In the genomic region with DNA sequence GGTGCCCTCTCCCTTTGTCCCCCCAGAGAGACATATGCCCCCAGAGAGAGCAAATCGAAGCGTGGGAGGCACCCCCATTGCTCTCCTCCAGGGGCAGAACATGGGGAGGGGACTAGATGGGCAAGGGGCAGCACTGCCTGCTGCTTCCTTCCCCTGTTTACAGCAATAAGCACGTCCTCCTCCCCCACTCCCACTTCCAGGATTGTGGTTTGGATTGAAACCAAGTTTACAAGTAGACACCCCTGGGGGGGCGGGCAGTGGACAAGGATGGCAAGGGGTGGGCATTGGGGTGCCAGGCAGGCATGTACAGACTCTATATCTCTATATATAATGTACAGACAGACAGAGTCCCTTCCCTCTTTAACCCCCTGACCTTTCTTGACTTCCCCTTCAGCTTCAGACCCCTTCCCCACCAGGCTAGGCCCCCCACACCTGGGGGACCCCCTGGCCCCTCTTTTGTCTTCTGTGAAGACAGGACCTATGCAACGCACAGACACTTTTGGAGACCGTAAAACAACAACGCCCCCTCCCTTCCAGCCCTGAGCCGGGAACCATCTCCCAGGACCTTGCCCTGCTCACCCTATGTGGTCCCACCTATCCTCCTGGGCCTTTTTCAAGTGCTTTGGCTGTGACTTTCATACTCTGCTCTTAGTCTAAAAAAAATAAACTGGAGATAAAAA, we compare ENCODE assay signal across 14 cellular contexts. TPM values are rescaled to one million over a fixed set of nuclear protein-coding genes. Genes with fewer than 3 reads are reported as not detected.
DNase-seq lines count a peak whose midpoint lies in the region; ATAC-seq and TF ChIP-seq lines count a peak whose summit lies in the region.
"Had no signal": no experiment of that assay in that cellular context is flagged by ENCODE, and none has a peak within 500 bp of the region (broad histone marks: within the 10 kb centered on the region; RNA-seq: fewer than 3 reads in every experiment).

No MANE protein-coding gene starts in this region.

- H3K27me3 Mint-ChIP-seq in WTC11 (ENCODE audit: low read depth) = peaks cover 34% of the 10 kb centered on the region

- H3K9me3 ChIP-seq in neuronal stem cell (replicated peaks in 1 of 2; ENCODE audit: control insufficient read depth in 2 of 2, insufficient read depth in 1 of 2, low read depth in 1 of 2, low read length in 2 of 2) = peaks cover 0 to 2% of the 10 kb centered on the region in 2 donors

- no peak overlapping the region for H3K27ac Mint-ChIP-seq in WTC11

- peaks cover 13 to 28% (median 21%) of the 10 kb centered on the region in 3 experiments for H3K27me3 ChIP-seq in neuronal stem cell (ENCODE audit: control insufficient read depth in 3 of 3, insufficient read depth in 3 of 3, low read depth in 1 of 3, low read length in 3 of 3)

- POLR2A ChIA-PET in WTC11 (lab: Charles Lee) = no interaction called here

- peaks cover 4% of the 10 kb centered on the region for H3K79me1 ChIP-seq in neuronal stem cell (ENCODE audit: low read depth, low read length)

- no peaks in the 10 kb centered on the region for H3K36me3 Mint-ChIP-seq in WTC11
- H3K36me3 Mint-ChIP-seq: immature natural killer cell had no signal

- peak overlapping the region; percentile 83 for H2BK5ac ChIP-seq in neuronal stem cell (ENCODE audit: low read length)

- peaks cover 27 to 30% of the 10 kb centered on the region in 2 donors for H3K4me1 ChIP-seq in neuronal stem cell (ENCODE audit: control insufficient read depth in 2 of 2, insufficient read depth in 1 of 2, low read depth in 1 of 2, low read length in 2 of 2)

- CTCF ChIA-PET in WTC11 (lab: Charles Lee) = interaction anchor here (1.0 to 3.1 kb wide), 19 partner anchors 8 to 217 kb away, joined by 3 to 156 read pairs (median 23); a partner anchor contains a TSS

- no peak overlapping the region for H3K4me2 ChIP-seq in neuronal stem cell (ENCODE audit: insufficient read depth, low read length, poor library complexity, severe bottlenecking)

- H3K9me3 Mint-ChIP-seq in WTC11 = no peaks in the 10 kb centered on the region
- H3K9me3 Mint-ChIP-seq: activated CD8-positive, alpha-beta T cell treated with anti-CD3 and anti-CD28 coated beads for 36 hours; CD4-positive, alpha-beta memory T cell; immature natural killer cell had no signal

- no peak overlapping the region for H3K14ac ChIP-seq in neuronal stem cell (ENCODE audit: low read length)

- peaks cover 38% of the 10 kb centered on the region for H3K4me1 Mint-ChIP-seq in WTC11

- DNase-seq in D341Med (ENCODE audit: low spot score) = peak; percentile 17
- no peak for DNase-seq in HFF-Myc (ENCODE audit: extremely low read depth, low read depth)
- DNase-seq in WTC11 (ENCODE audit: low spot score) = peak; percentile 50
- DNase-seq in neuronal stem cell (ENCODE audit: low spot score) = no peak
- DNase-seq in stimulated activated CD4-positive, alpha-beta T cell treated with anti-CD3 and anti-CD28 coated beads, Interleukin-15, amount 100 ng/mL, for 24 hours = no peak
- DNase-seq in DMS 273 (lab: John Stamatoyannopoulos, UW; ENCODE audit: unreplicated experiment) = no peak
- DNase-seq: activated CD8-positive, alpha-beta T cell treated with anti-CD3 and anti-CD28 coated beads for 36 hours; CD4-positive, alpha-beta memory T cell; immature natural killer cell; mammary epithelial cell; NCI-H446 treated with DMSO at 0.1 percent for 48 hours; OCI-M1 had no signal

- H3K23ac ChIP-seq in neuronal stem cell (ENCODE audit: low read depth, low read length, poor library complexity) = no peak overlapping the region

- TF ChIP-seq CTCF in HFF-Myc (IDR thresholded peaks at IDR 0.05; ENCODE audit: low read depth, low read length, missing control alignments) = peak; percentile 7
- TF ChIP-seq CTCF in WTC11 (IDR thresholded peaks at IDR 0.05) = no peak

- H2BK15ac ChIP-seq in neuronal stem cell (ENCODE audit: low read length) = peak overlapping the region; percentile 94

- no peak overlapping the region for H3K27ac ChIP-seq in neuronal stem cell (replicated peaks; ENCODE audit: low read length)
- H3K27ac ChIP-seq: SK-N-MC had no signal

- H3K18ac ChIP-seq in neuronal stem cell (ENCODE audit: low read length) = no peak overlapping the region

- H2BK12ac ChIP-seq in neuronal stem cell (ENCODE audit: low read length) = no peak overlapping the region

- H2BK120ac ChIP-seq in neuronal stem cell (ENCODE audit: low read depth, low read length) = peak overlapping the region; percentile 30

- no peak overlapping the region for H3K4ac ChIP-seq in neuronal stem cell (ENCODE audit: low read length)

- no peak overlapping the region for H3K9ac ChIP-seq in neuronal stem cell (ENCODE audit: low read depth, low read length, poor library complexity)

- H4K8ac ChIP-seq in neuronal stem cell (ENCODE audit: low read depth, low read length) = no peak overlapping the region

- 0 out of 2 replicates have a peak overlapping the region, but pooled peaks have one; percentile 95 for H3K4me3 Mint-ChIP-seq in WTC11

- H2AFZ ChIP-seq in neuronal stem cell (ENCODE audit: low read length) = no peak overlapping the region

- no CpG with 5 or more reads among the region's 8 CpGs for WGBS in neuronal stem cell (ENCODE audit: extremely low coverage in 2 of 2, insufficient read length in 2 of 2, insufficient replicate concordance in 1 of 2), 2 donors

- ATAC-seq in WTC11 (no peak), GM21786 (IDR thresholded peaks at IDR 0.05; ENCODE audit: unreplicated experiment) (no peak)
- ATAC-seq: activated CD8-positive, alpha-beta T cell treated with anti-CD3 and anti-CD28 coated beads for 36 hours had no signal

- H4K91ac ChIP-seq in neuronal stem cell (ENCODE audit: low read depth, low read length, poor library complexity) = no peak overlapping the region

- H2AK5ac ChIP-seq in neuronal stem cell (ENCODE audit: low read depth, low read length) = peak overlapping the region; percentile 79

- H3K4me3 ChIP-seq in HFF-Myc (replicated peaks; ENCODE audit: low read depth, low read length) = no peak overlapping the region
- H3K4me3 ChIP-seq in neuronal stem cell (ENCODE audit: low read length in 2 of 2) = no peak overlapping the region

- H3K36me3 ChIP-seq in neuronal stem cell (replicated peaks in 1 of 2; ENCODE audit: control insufficient read depth in 2 of 2, insufficient read depth in 2 of 2, low read length in 2 of 2) = no peaks in the 10 kb centered on the region

TF ChIP-seq in WTC11, 78 proteins besides CTCF, POLR2A, EP300 and RAD21 (continues in another document):
- TF ChIP-seq NFE2L1 (CRISPR knock-in tag; IDR thresholded peaks at IDR 0.05) (no peak), ZNF121 (CRISPR knock-in tag; IDR thresholded peaks at IDR 0.05) (no peak), TP53 (CRISPR knock-in tag; IDR thresholded peaks at IDR 0.05) (no peak)
- TF ChIP-seq, protein P1, sequence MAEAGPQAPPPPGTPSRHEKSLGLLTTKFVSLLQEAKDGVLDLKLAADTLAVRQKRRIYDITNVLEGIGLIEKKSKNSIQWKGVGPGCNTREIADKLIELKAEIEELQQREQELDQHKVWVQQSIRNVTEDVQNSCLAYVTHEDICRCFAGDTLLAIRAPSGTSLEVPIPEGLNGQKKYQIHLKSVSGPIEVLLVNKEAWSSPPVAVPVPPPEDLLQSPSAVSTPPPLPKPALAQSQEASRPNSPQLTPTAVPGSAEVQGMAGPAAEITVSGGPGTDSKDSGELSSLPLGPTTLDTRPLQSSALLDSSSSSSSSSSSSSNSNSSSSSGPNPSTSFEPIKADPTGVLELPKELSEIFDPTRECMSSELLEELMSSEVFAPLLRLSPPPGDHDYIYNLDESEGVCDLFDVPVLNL (CRISPR knock-in tag; IDR thresholded peaks at IDR 0.05; ENCODE audit: borderline replicate concordance, low read depth) = no peak
- TF ChIP-seq, protein P2, sequence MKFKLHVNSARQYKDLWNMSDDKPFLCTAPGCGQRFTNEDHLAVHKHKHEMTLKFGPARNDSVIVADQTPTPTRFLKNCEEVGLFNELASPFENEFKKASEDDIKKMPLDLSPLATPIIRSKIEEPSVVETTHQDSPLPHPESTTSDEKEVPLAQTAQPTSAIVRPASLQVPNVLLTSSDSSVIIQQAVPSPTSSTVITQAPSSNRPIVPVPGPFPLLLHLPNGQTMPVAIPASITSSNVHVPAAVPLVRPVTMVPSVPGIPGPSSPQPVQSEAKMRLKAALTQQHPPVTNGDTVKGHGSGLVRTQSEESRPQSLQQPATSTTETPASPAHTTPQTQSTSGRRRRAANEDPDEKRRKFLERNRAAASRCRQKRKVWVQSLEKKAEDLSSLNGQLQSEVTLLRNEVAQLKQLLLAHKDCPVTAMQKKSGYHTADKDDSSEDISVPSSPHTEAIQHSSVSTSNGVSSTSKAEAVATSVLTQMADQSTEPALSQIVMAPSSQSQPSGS (CRISPR knock-in tag; IDR thresholded peaks at IDR 0.05; ENCODE audit: borderline replicate concordance, low read depth) = no peak

RNA-seq across cellular contexts. Expression of a gene that starts 8.4 kb away (rescaled TPM):
- total RNA-seq in WTC11 (2021) = 12.5 to 15.4 TPM (median 15.4 TPM) in 3 replicates
- 15.2 TPM for polyA plus RNA-seq in neuronal stem cell (2013, experiment 1 of 2)
- polyA plus RNA-seq in neuronal stem cell (2013, experiment 2 of 2) = 14.6 TPM

RNA-seq across cellular contexts. Expression of a gene that starts 23.5 kb away (rescaled TPM):
- 19.5 to 22.7 TPM (median 22.3 TPM) in 3 replicates for total RNA-seq in WTC11 (2021)
- 24.6 TPM for polyA plus RNA-seq in neuronal stem cell (2013, experiment 1 of 2)
- 24.2 TPM for polyA plus RNA-seq in neuronal stem cell (2013, experiment 2 of 2)

RNA-seq across cellular contexts. Expression of a gene that starts 35.9 kb away (rescaled TPM):
- 32.1 to 38.4 TPM (median 33.2 TPM) in 3 replicates for total RNA-seq in WTC11 (2021)
- polyA plus RNA-seq in neuronal stem cell (2013, experiment 1 of 2) = 32.1 TPM
- 31.7 TPM for polyA plus RNA-seq in neuronal stem cell (2013, experiment 2 of 2)

RNA-seq across cellular contexts. Expression of a gene that starts 40.7 kb away (rescaled TPM):
- 6.0 to 7.3 TPM (median 6.5 TPM) in 3 replicates for total RNA-seq in WTC11 (2021)
- polyA plus RNA-seq in neuronal stem cell (2013, experiment 1 of 2) = 3.6 TPM
- 4.3 TPM for polyA plus RNA-seq in neuronal stem cell (2013, experiment 2 of 2)

RNA-seq across cellular contexts. Expression of a gene that starts 48.7 kb away (rescaled TPM):
- total RNA-seq in WTC11 (2021) = 39.0 to 47.8 TPM (median 46.0 TPM) in 3 replicates
- 37.1 TPM for polyA plus RNA-seq in neuronal stem cell (2013, experiment 1 of 2)
- 36.6 TPM for polyA plus RNA-seq in neuronal stem cell (2013, experiment 2 of 2)

Comparison
In these comparisons a context has a peak if more than half of its experiments do, and no peak if none do; other contexts are left out.
1. DNase-seq: peak in D341Med (single experiment) and WTC11 (single experiment); none in HFF-Myc (single experiment), neuronal stem cell (single experiment), stimulated activated CD4-positive, alpha-beta T cell treated with anti-CD3 and anti-CD28 coated beads, Interleukin-15, amount 100 ng/mL, for 24 hours (single experiment) and DMS 273 (single experiment).